Comparison of ENCODE assay signal across 8 cellular contexts in the genomic region with DNA sequence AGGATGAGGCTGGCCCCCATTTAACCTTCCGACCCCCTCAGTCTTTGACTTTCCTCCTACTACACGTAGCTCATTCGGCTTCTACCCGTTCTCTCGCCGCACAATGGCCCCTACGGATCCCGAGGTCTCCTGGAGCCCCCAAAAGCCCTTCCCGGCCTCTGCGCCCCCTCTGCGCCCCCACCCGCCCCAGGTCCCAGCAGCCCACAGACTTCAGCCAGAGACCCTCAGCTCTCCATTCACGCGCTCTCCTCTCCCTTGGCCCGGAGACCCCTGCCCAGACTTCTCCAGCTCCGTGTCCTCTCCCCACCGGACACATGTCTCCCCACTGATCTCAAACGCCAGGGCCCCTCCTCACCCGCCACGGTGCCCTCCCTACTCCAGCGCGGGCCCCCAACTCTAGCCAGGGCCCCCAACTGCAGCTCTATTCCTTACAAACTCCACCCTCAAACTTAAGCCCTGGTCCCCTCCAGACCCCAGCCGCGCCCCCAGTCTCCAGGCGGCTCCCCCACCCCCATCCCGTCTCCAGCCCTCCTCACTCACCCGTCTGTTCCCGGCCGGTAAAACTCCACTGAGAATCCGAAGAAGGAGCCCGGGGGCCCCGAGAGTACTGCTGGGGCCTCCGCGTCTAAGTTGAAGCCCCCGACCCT. TPM values are rescaled to one million over a fixed set of nuclear protein-coding genes. Genes with fewer than 3 reads are reported as not detected.
DNase-seq lines count a peak whose midpoint lies in the region; ATAC-seq and TF ChIP-seq lines count a peak whose summit lies in the region.

No MANE protein-coding gene starts in this region.

- POLR2A ChIA-PET in AG04449 (lab: Yijun Ruan, JAX) = interaction anchor here (1.6 to 2.3 kb wide), 3 partner anchors 9 to 19 kb away, joined by 5 to 6 read pairs (median 5); no protein-coding TSS in a partner anchor
- POLR2A ChIA-PET in naive thymus-derived CD8-positive, alpha-beta T cell (lab: Charles Lee) = interaction anchor here (0.6 to 11.6 kb wide), 10 partner anchors 8 to 1309 kb away, joined by 3 to 142 read pairs (median 6); a partner anchor contains a TSS

- DNase-seq in AG04449 (ENCODE audit: low read depth, low spot score) (no peak), LNCaP clone FGC (ENCODE audit: low read depth) (no peak), middle frontal gyrus (ENCODE audit: extremely low spot score, low spot score) (no peak), SIG-M5 (lab: John Stamatoyannopoulos, UW) (no peak), kidney tubule cell (ENCODE audit: low spot score) (no peak)
- no peak for DNase-seq in effector memory CD8-positive, alpha-beta T cell
- DNase-seq in naive thymus-derived CD8-positive, alpha-beta T cell = peak in 1 of 10 donors; percentile 42
- no peak for DNase-seq in stimulated activated CD4-positive, alpha-beta T cell treated with anti-CD3 and anti-CD28 coated beads, Interleukin-1b, Interleukin-23, amount 100 ng/mL, for 48 hours

- peaks cover 0 to 17% of the 10 kb centered on the region in 2 donors for H3K27me3 Mint-ChIP-seq in effector memory CD8-positive, alpha-beta T cell
- no peaks in the 10 kb centered on the region for H3K27me3 Mint-ChIP-seq in naive thymus-derived CD8-positive, alpha-beta T cell

- CTCF ChIA-PET in AG04449 (lab: Yijun Ruan, JAX) = interaction anchor here (1.1 to 14.7 kb wide), 6 partner anchors 9 to 38 kb away, joined by 3 to 501 read pairs (median 36); no protein-coding TSS in a partner anchor

- peak overlapping the region; percentile 76 to 98 for H3K4me3 Mint-ChIP-seq in effector memory CD8-positive, alpha-beta T cell
- H3K4me3 Mint-ChIP-seq in naive thymus-derived CD8-positive, alpha-beta T cell = peak overlapping the region; percentile 77 to 98 (median 94)

- ATAC-seq in effector memory CD8-positive, alpha-beta T cell (replicated peaks) = peak; percentile 4
- peak; percentile 17 to 18 for ATAC-seq in naive thymus-derived CD8-positive, alpha-beta T cell

- H3K36me3 Mint-ChIP-seq in effector memory CD8-positive, alpha-beta T cell (ENCODE audit: insufficient read depth) = peaks cover 21% of the 10 kb centered on the region
- H3K36me3 Mint-ChIP-seq in naive thymus-derived CD8-positive, alpha-beta T cell = no peaks in the 10 kb centered on the region

- TF ChIP-seq CTCF in AG04449 (IDR thresholded peaks at IDR 0.05; ENCODE audit: insufficient read depth, low read length, missing control alignments) = no peak
- TF ChIP-seq CTCF in LNCaP clone FGC (IDR thresholded peaks at IDR 0.05; ENCODE audit: control insufficient read depth, extremely low read depth, insufficient read depth) = no peak

- no peaks in the 10 kb centered on the region for H3K9me3 Mint-ChIP-seq in effector memory CD8-positive, alpha-beta T cell
- peaks cover 0 to 1% (median 0%) of the 10 kb centered on the region in 9 donors for H3K9me3 Mint-ChIP-seq in naive thymus-derived CD8-positive, alpha-beta T cell

- peaks cover 58% of the 10 kb centered on the region in 2 donors for H3K4me1 Mint-ChIP-seq in effector memory CD8-positive, alpha-beta T cell (ENCODE audit: low read depth in 2 of 2)
- H3K4me1 Mint-ChIP-seq in naive thymus-derived CD8-positive, alpha-beta T cell = peaks cover 39 to 79% (median 69%) of the 10 kb centered on the region in 4 donors

- peak overlapping the region; percentile 87 for H3K4me3 ChIP-seq in AG04449 (ENCODE audit: low read depth, low read length)
- peak overlapping the region; percentile 75 for H3K4me3 ChIP-seq in LNCaP clone FGC (ENCODE audit: low read depth, low read length)

- peak overlapping the region; percentile 89 to 99 for H3K27ac Mint-ChIP-seq in effector memory CD8-positive, alpha-beta T cell
- peak overlapping the region; percentile 93 to 100 (median 98) for H3K27ac Mint-ChIP-seq in naive thymus-derived CD8-positive, alpha-beta T cell

RNA-seq across cellular contexts. Expression of a gene that starts 0.5 kb away (rescaled TPM):
- 100 to 1,000 TPM; 126 to 127 TPM for total RNA-seq in naive thymus-derived CD8-positive, alpha-beta T cell
- 10 to 100 TPM; 13.4 to 44.5 (median 19.7) TPM for polyA plus RNA-seq in naive thymus-derived CD8-positive, alpha-beta T cell

RNA-seq across cellular contexts. Expression of a gene that starts 34.0 kb away (rescaled TPM):
- 1 to 10 TPM; 1.7 to 3.2 TPM for total RNA-seq in naive thymus-derived CD8-positive, alpha-beta T cell
- under 1 TPM in 1 of 3 donors, not detected in 2; 0.42 TPM for polyA plus RNA-seq in naive thymus-derived CD8-positive, alpha-beta T cell

RNA-seq across cellular contexts. Expression of a gene that starts 54.3 kb away (rescaled TPM):
- total RNA-seq in naive thymus-derived CD8-positive, alpha-beta T cell = not detected
- not detected for polyA plus RNA-seq in naive thymus-derived CD8-positive, alpha-beta T cell

RNA-seq across cellular contexts. Expression of a gene that starts 54.8 kb away (rescaled TPM):
- 1 to 10 TPM; 3.6 to 3.8 TPM for total RNA-seq in naive thymus-derived CD8-positive, alpha-beta T cell
- polyA plus RNA-seq in naive thymus-derived CD8-positive, alpha-beta T cell = 10 to 100 TPM; 13.7 to 16.7 (median 15.3) TPM
